8 cellular contexts compared by ENCODE assay signal in genomic region chr10:80202934-80203834, GRCh38. TPM values are rescaled to one million over a fixed set of nuclear protein-coding genes. Genes with fewer than 3 reads are reported as not detected.
DNase-seq lines count a peak whose midpoint lies in the region; ATAC-seq lines count a peak whose summit lies in the region.

No MANE protein-coding gene starts in this region.

- H3K36me3 ChIP-seq in SJSA1, result peaks cover 25% of the 10 kb centered on the region
- no peaks in the 10 kb centered on the region for H3K36me3 ChIP-seq in skeletal muscle tissue (ENCODE audit: control insufficient read depth in 3 of 3, insufficient read depth in 3 of 3, low read length in 3 of 3)

- H3K9me3 ChIP-seq in SJSA1 (replicated peaks) (no peaks in the 10 kb centered on the region), right cardiac atrium (ENCODE audit: control insufficient read depth, low read length) (no peaks in the 10 kb centered on the region), skeletal muscle tissue (ENCODE audit: control insufficient read depth in 3 of 3, low read length in 3 of 3) (no peaks in the 10 kb centered on the region)

- H3K4me1 ChIP-seq in SJSA1 (replicated peaks), result peaks cover 42% of the 10 kb centered on the region
- peaks cover 38% of the 10 kb centered on the region for H3K4me1 ChIP-seq in right cardiac atrium (ENCODE audit: control insufficient read depth, insufficient read depth, low read length)
- peaks cover 69 to 75% (median 69%) of the 10 kb centered on the region in 3 donors for H3K4me1 ChIP-seq in skeletal muscle tissue (ENCODE audit: control insufficient read depth in 3 of 3, insufficient read depth in 3 of 3, low read length in 3 of 3)

- H3K27ac ChIP-seq in SJSA1 (no peak overlapping the region), right cardiac atrium (ENCODE audit: low read length) (peak overlapping the region; percentile 100), skeletal muscle tissue (ENCODE audit: low read depth, low read length) (peak overlapping the region; percentile 91)

- peak overlapping the region; percentile 94 for H3K4me3 Mint-ChIP-seq in activated naive CD8-positive, alpha-beta T cell treated with anti-CD3 and anti-CD28 coated beads for 36 hours

- peak; percentile 64 for ATAC-seq in HG03378 (IDR thresholded peaks at IDR 0.05; ENCODE audit: unreplicated experiment)
- peak; percentile 76 to 77 for ATAC-seq in right cardiac atrium

- no peaks in the 10 kb centered on the region for H3K27me3 ChIP-seq in SJSA1 (replicated peaks)
- no peaks in the 10 kb centered on the region for H3K27me3 ChIP-seq in right cardiac atrium (ENCODE audit: control insufficient read depth, insufficient read depth)
- no peaks in the 10 kb centered on the region for H3K27me3 ChIP-seq in skeletal muscle tissue (ENCODE audit: control insufficient read depth in 3 of 3, insufficient read depth in 3 of 3, low read length in 3 of 3)

- DNase-seq in CMK (ENCODE audit: low read depth) (peak; percentile 45), GM19240 (ENCODE audit: insufficient read length, low spot score) (peak; percentile 60), SJSA1 (ENCODE audit: low read depth in 1 of 2, low spot score in 2 of 2) (peak; percentile 60 to 71), right cardiac atrium (peak; percentile 86 to 91 (median 89)), NCI-H1105 treated with DMSO at 0.1 percent for 48 hours (lab: John Stamatoyannopoulos, UW) (no peak)
- DNase-seq in activated naive CD8-positive, alpha-beta T cell treated with anti-CD3 and anti-CD28 coated beads for 36 hours, result peak; percentile 73

- intact Hi-C loops in right cardiac atrium (cut with DNase I), result loop anchor here in 2 of 4 donors (5.0 kb wide), 1 partner anchor 36 kb away; no protein-coding TSS in a partner anchor

- H3K4me3 ChIP-seq in SJSA1, result peak overlapping the region; percentile 97; the same call in 1 of the 2 replicates
- H3K4me3 ChIP-seq in right cardiac atrium (ENCODE audit: low read length), result peak overlapping the region; percentile 97
- peak overlapping the region; percentile 72 to 89 (median 86) for H3K4me3 ChIP-seq in skeletal muscle tissue (ENCODE audit: low read length in 3 of 3)

- peaks cover 59% of the 10 kb centered on the region for H3K4me1 Mint-ChIP-seq in activated naive CD8-positive, alpha-beta T cell treated with anti-CD3 and anti-CD28 coated beads for 36 hours

- H3K27ac Mint-ChIP-seq in activated naive CD8-positive, alpha-beta T cell treated with anti-CD3 and anti-CD28 coated beads for 36 hours, result peak overlapping the region; percentile 85

- peak overlapping the region; percentile 84 to 96 (median 96) for H3K9ac ChIP-seq in skeletal muscle tissue (ENCODE audit: low read depth in 1 of 3, low read length in 3 of 3)

- H3K27me3 Mint-ChIP-seq in activated naive CD8-positive, alpha-beta T cell treated with anti-CD3 and anti-CD28 coated beads for 36 hours, result no peaks in the 10 kb centered on the region

- H3K9me3 Mint-ChIP-seq in activated naive CD8-positive, alpha-beta T cell treated with anti-CD3 and anti-CD28 coated beads for 36 hours, result no peaks in the 10 kb centered on the region

- WGBS in right cardiac atrium, result 29% methylated on average over 14 of the region's 14 CpGs

- peaks cover 25% of the 10 kb centered on the region for H3K36me3 Mint-ChIP-seq in activated naive CD8-positive, alpha-beta T cell treated with anti-CD3 and anti-CD28 coated beads for 36 hours

RNA-seq across cellular contexts. Expression of gene ANXA11, which starts 2.2 kb away (rescaled TPM):
- total RNA-seq in SJSA1 (2014; rRNA removed; shearing (Covaris generic)), result 76.9 and 114 TPM in 2 replicates
- total RNA-seq in activated naive CD8-positive, alpha-beta T cell treated with anti-CD3 and anti-CD28 coated beads for 36 hours, result 100 to 1,000 TPM; 181 to 191 TPM
- total RNA-seq in right cardiac atrium (100 to 1,000 TPM; 371 to 451 (median 403) TPM), skeletal muscle tissue (29.7 TPM)
- 232 TPM for polyA plus RNA-seq in right cardiac atrium
